19 cellular contexts compared by ENCODE assay signal in the genomic region with DNA sequence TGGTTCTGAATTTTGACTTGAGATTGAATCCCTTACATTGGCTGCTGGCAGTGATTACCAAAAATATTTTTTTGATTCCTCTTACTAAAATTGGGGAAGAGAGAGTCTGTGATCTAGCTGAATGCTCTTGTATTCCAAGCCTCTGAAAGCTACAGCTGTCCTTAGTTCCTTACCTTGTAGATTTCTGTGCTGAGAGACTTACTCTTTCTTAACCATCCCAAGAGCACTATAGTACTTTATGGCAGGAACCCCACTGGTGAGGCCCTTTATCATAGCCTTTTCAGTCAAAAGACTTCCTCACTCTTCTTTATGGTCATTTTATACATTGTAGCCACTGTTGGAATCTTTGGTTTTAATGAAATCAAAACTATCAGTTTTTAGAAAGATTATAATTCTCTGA. TPM values are rescaled to one million over a fixed set of nuclear protein-coding genes. Genes with fewer than 3 reads are reported as not detected.
A peak's percentile ranks its signal among the peaks of the same experiment; 100 is the strongest.
DNase-seq lines count a peak whose midpoint lies in the region; ATAC-seq and TF ChIP-seq lines count a peak whose summit lies in the region.
"Had no signal": no experiment of that assay in that cellular context is flagged by ENCODE, and none has a peak within 500 bp of the region (broad histone marks: within the 10 kb centered on the region; RNA-seq: fewer than 3 reads in every experiment).

No MANE protein-coding gene starts in this region.

- no peak for TF ChIP-seq EP300 in gastroesophageal sphincter (IDR thresholded peaks at IDR 0.05)

- no peak for TF ChIP-seq POLR2A in gastroesophageal sphincter (IDR thresholded peaks at IDR 0.05)

- H3K27ac ChIP-seq in KMS-11 (peak overlapping the region; percentile 52), foreskin keratinocyte (peak overlapping the region; percentile 14), gastroesophageal sphincter (no peak overlapping the region)
- H3K27ac ChIP-seq: C4-2B had no signal

- no peak for TF ChIP-seq CTCF in KMS-11 (conservative IDR thresholded peaks at IDR 0.05; ENCODE audit: low read depth, low read length)
- no peak for TF ChIP-seq CTCF in foreskin keratinocyte (conservative IDR thresholded peaks at IDR 0.05)
- TF ChIP-seq CTCF in gastroesophageal sphincter (IDR thresholded peaks at IDR 0.05): no peak

- no peaks in the 10 kb centered on the region for H3K9me3 ChIP-seq in gastroesophageal sphincter
- H3K9me3 ChIP-seq: BE2C, Caco-2, HAP-1 had no signal

- H3K4me1 ChIP-seq in KMS-11 (ENCODE audit: low read depth, poor library complexity, severe bottlenecking) (peaks cover 30% of the 10 kb centered on the region), foreskin keratinocyte (peaks cover 7% of the 10 kb centered on the region), gastroesophageal sphincter (peaks cover 0 to 4% (median 0%) of the 10 kb centered on the region in 3 donors)
- H3K4me1 ChIP-seq: Caco-2, HAP-1 had no signal

- peak; percentile 4 for ATAC-seq in GM21786 (IDR thresholded peaks at IDR 0.05; ENCODE audit: unreplicated experiment)
- ATAC-seq in foreskin keratinocyte: no peak
- ATAC-seq in gastroesophageal sphincter: no peak
- ATAC-seq in GM21381 (IDR thresholded peaks at IDR 0.05; ENCODE audit: unreplicated experiment): no peak

- H3K27me3 ChIP-seq in KMS-11 (ENCODE audit: insufficient read depth, low read depth): no peaks in the 10 kb centered on the region
- H3K27me3 ChIP-seq in foreskin keratinocyte: no peaks in the 10 kb centered on the region
- no peaks in the 10 kb centered on the region for H3K27me3 ChIP-seq in gastroesophageal sphincter
- H3K27me3 ChIP-seq: BE2C had no signal

- peaks cover 8% of the 10 kb centered on the region; the same call in 1 of the 2 replicates for H4K20me1 ChIP-seq in KMS-11 (ENCODE audit: insufficient read depth)

- peak overlapping the region; percentile 81 for H3K4me2 ChIP-seq in KMS-11

- H3K36me3 ChIP-seq in KMS-11 (ENCODE audit: insufficient read depth) (0 out of 2 replicates have a peak, but pooled peaks cover 7% of the 10 kb centered on the region), gastroesophageal sphincter (peaks cover 0 to 13% of the 10 kb centered on the region in 2 donors)

- H3K4me3 ChIP-seq in KMS-11 (IDR thresholded peaks at IDR 0.05; ENCODE audit: insufficient read depth, low read depth, low read length): no peak overlapping the region
- H3K4me3 ChIP-seq in gastroesophageal sphincter: no peak overlapping the region
- H3K4me3 ChIP-seq: HAP-1 had no signal

- H2AFZ ChIP-seq in KMS-11 (ENCODE audit: low read depth): no peak overlapping the region

- H3K79me2 ChIP-seq in KMS-11 (ENCODE audit: insufficient read depth, low read depth): peaks cover 41% of the 10 kb centered on the region; the same call in 1 of the 2 replicates

- no peak overlapping the region for H3K9ac ChIP-seq in KMS-11

- peak; percentile 5 for DNase-seq in CD1c-positive myeloid dendritic cell (ENCODE audit: extremely low spot score)
- DNase-seq in foreskin keratinocyte: no peak
- DNase-seq in NCI-H446 (lab: John Stamatoyannopoulos, UW): no peak
- no peak for DNase-seq in NCI-H2081 treated with DMSO at 0.1 percent for 48 hours (lab: John Stamatoyannopoulos, UW)
- DNase-seq: BE2C; Caco-2; CD8-positive, alpha-beta memory T cell; DND-41; GDM1; KG1 had no signal

RNA-seq across cellular contexts. Expression of a gene that starts 19.1 kb away (rescaled TPM):
- total RNA-seq in foreskin keratinocyte: not detected in 2 replicates
- polyA plus RNA-seq in foreskin keratinocyte: not detected in 2 replicates
- total RNA-seq in gastroesophageal sphincter: under 1 TPM in 2 of 4 donors, not detected in 2; 0.12 to 0.27 TPM
- total RNA-seq: CD8-positive, alpha-beta memory T cell; H1 had no signal
- polyA plus RNA-seq: AG04450, H1, IgD-negative memory B cell had no signal

RNA-seq across cellular contexts. Expression of a gene that starts 37.0 kb away (rescaled TPM):
- total RNA-seq in foreskin keratinocyte: 9.8 and 12.1 TPM in 2 replicates
- 6.6 and 7.0 TPM in 2 replicates for polyA plus RNA-seq in foreskin keratinocyte
- total RNA-seq in gastroesophageal sphincter: 10 to 100 TPM in 3 of 4 donors, 1 to 10 TPM in 1; 8.3 to 13.5 (median 12.5) TPM

Comparison
In these comparisons a context has a peak if more than half of its experiments do, and no peak if none do; other contexts are left out.
1. H3K27ac ChIP-seq: peak in KMS-11 (single experiment) and foreskin keratinocyte (single experiment); none in gastroesophageal sphincter (0 of 4).